In genomic region chr15:39301589-39301999, GRCh38 we compare ENCODE assay signal across 14 cellular contexts.
A peak's percentile ranks its signal among the peaks of the same experiment; 100 is the strongest.
DNase-seq lines count a peak whose midpoint lies in the region; ATAC-seq and TF ChIP-seq lines count a peak whose summit lies in the region.
"Had no signal": no experiment of that assay in that cellular context is flagged by ENCODE, and none has a peak within 500 bp of the region (broad histone marks: within the 10 kb centered on the region; RNA-seq: fewer than 3 reads in every experiment).

No MANE protein-coding gene starts in this region.

- H3K4me3 ChIP-seq in ascending aorta = no peak overlapping the region
- no peak overlapping the region for H3K4me3 ChIP-seq in hepatocyte
- no peak overlapping the region for H3K4me3 ChIP-seq in thoracic aorta

- ATAC-seq in thoracic aorta (ENCODE audit: insufficient number of reproducible peaks, low FRiP score, low read depth) = peak; percentile 69
- ATAC-seq in GM21367 (IDR thresholded peaks at IDR 0.05; ENCODE audit: unreplicated experiment) = no peak
- ATAC-seq: activated naive CD4-positive, alpha-beta T cell treated with anti-CD3 and anti-CD28 coated beads, Interleukin-2, amount 50 U/mL, for 72 hours; T-cell had no signal

- no peaks in the 10 kb centered on the region for H3K79me2 ChIP-seq in hepatocyte

- no peaks in the 10 kb centered on the region for H4K20me1 ChIP-seq in hepatocyte (ENCODE audit: insufficient read depth, poor library complexity, severe bottlenecking)

- H3K27me3 ChIP-seq in ascending aorta = no peaks in the 10 kb centered on the region
- H3K27me3 ChIP-seq in hepatocyte = no peaks in the 10 kb centered on the region
- H3K27me3 ChIP-seq in thoracic aorta (replicated peaks; ENCODE audit: insufficient read depth) = no peaks in the 10 kb centered on the region

- H3K4me1 ChIP-seq in ascending aorta (peaks cover 0 to 11% of the 10 kb centered on the region in 2 donors), hepatocyte (ENCODE audit: insufficient read depth) (peaks cover 9% of the 10 kb centered on the region), thoracic aorta (ENCODE audit: control insufficient read depth in 1 of 2, low read depth in 2 of 2) (peaks cover 4% of the 10 kb centered on the region in 2 donors)

- no peak for TF ChIP-seq CTCF in ascending aorta (IDR thresholded peaks at IDR 0.05)
- no peak for TF ChIP-seq CTCF in hepatocyte (IDR thresholded peaks at IDR 0.05; ENCODE audit: poor library complexity)
- TF ChIP-seq CTCF in thoracic aorta (IDR thresholded peaks at IDR 0.05) = no peak

- H3K36me3 ChIP-seq in ascending aorta (no peaks in the 10 kb centered on the region), hepatocyte (replicated peaks; ENCODE audit: insufficient read depth, low read depth) (no peaks in the 10 kb centered on the region), thoracic aorta (no peaks in the 10 kb centered on the region)

- H3K9me2 ChIP-seq in hepatocyte (replicated peaks; ENCODE audit: insufficient read depth) = no peaks in the 10 kb centered on the region

- H3K9me3 ChIP-seq in ascending aorta (no peaks in the 10 kb centered on the region), hepatocyte (ENCODE audit: low read depth) (no peaks in the 10 kb centered on the region), thoracic aorta (no peaks in the 10 kb centered on the region)

- DNase-seq in HS-27A (ENCODE audit: low read depth) = peak; percentile 70
- no peak for DNase-seq in ascending aorta (ENCODE audit: low spot score in 2 of 2)
- DNase-seq in hepatocyte (ENCODE audit: low spot score) = no peak
- DNase-seq in thoracic aorta (ENCODE audit: low spot score) = no peak
- DNase-seq in NCI-H524 treated with DMSO at 0.1 percent for 48 hours (lab: John Stamatoyannopoulos, UW) = no peak
- no peak for DNase-seq in CD1c-positive myeloid dendritic cell (ENCODE audit: extremely low spot score)
- DNase-seq in COLO829 (ENCODE audit: low spot score) = no peak
- DNase-seq: activated CD8-positive, alpha-beta memory T cell treated with anti-CD3 and anti-CD28 coated beads for 24 hours; NCI-H2081 treated with DMSO at 0.1 percent for 48 hours; NK-92 treated with Interleukin-12 subunit alpha and Interleukin-12 subunit beta, amount 100 ng/mL, for 24 hours; substantia nigra; T-cell had no signal

- H2AFZ ChIP-seq in hepatocyte = no peak overlapping the region

- H3K4me2 ChIP-seq in hepatocyte = no peak overlapping the region

- intact Hi-C loops in ascending aorta (cut with DNase I) = loop anchor here (1.0 to 5.0 kb wide), 2 partner anchors 56 to 279 kb away; no protein-coding TSS in a partner anchor

- H3K27ac ChIP-seq in ascending aorta (peak overlapping the region; percentile 52 to 69), hepatocyte (peak overlapping the region; percentile 53), thoracic aorta (peak overlapping the region in 1 of 2 donors; percentile 72)

- WGBS in hepatocyte (ENCODE audit: low lambda C conversion rate, missing lambda C conversion rate) = 82% methylated on average over 2 of the region's 2 CpGs
